ENCODE assay signal across 19 cellular contexts in the genomic region with DNA sequence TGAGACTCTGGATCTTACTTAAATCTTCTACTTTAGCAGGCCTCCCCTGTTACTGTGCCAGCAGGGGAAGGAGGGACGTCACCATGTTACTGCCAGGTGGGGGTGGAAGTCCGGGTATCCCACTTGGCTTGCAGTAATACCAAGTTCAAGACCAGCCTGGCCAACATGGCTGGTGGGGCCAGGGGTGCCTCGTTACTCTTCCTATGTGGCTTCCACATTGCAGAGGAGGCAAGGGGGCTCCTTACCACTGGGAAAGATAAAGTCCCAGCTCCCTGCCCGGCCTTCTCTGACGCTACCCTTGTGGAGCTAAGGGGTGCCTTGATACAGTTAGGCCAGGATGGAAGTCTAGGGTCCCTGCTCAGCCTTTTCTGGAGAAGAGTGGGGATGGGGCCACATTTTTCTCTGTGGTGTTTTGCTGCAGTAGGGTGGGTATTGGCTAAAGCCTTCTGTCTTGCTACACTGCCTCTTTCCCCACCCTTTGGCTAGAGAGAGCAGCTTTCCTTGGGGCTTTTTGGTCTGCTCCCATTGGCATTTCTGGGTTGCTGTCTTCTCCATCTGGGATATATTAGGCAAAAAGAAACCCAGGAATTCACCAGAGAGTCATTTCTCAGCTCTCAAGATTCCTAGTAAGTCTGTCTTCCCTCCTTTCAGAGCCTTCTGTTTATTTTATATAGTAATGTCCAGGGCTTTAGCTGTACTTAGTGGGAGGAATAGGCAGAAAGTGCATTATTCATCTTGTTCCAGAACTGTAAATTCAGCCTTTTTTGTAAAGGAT. TPM values are rescaled to one million over a fixed set of nuclear protein-coding genes. Genes with fewer than 3 reads are reported as not detected.
A peak's percentile ranks its signal among the peaks of the same experiment; 100 is the strongest.
DNase-seq lines count a peak whose midpoint lies in the region; ATAC-seq and TF ChIP-seq lines count a peak whose summit lies in the region.
"Had no signal": no experiment of that assay in that cellular context is flagged by ENCODE, and none has a peak within 500 bp of the region (broad histone marks: within the 10 kb centered on the region; RNA-seq: fewer than 3 reads in every experiment).

No MANE protein-coding gene starts in this region.

- peaks cover 15% of the 10 kb centered on the region for H3K9me3 Mint-ChIP-seq in nephron
- H3K9me3 Mint-ChIP-seq in naive thymus-derived CD8-positive, alpha-beta T cell: peaks cover 0 to 6% (median 2%) of the 10 kb centered on the region in 9 donors

- H3K27me3 Mint-ChIP-seq in nephron (ENCODE audit: low read depth): no peaks in the 10 kb centered on the region
- no peaks in the 10 kb centered on the region for H3K27me3 Mint-ChIP-seq in naive thymus-derived CD8-positive, alpha-beta T cell
- H3K27me3 Mint-ChIP-seq: CD4-positive, CD25-positive, alpha-beta regulatory T cell had no signal

- POLR2A ChIA-PET in naive thymus-derived CD8-positive, alpha-beta T cell (lab: Charles Lee): no interaction called here

- no peaks in the 10 kb centered on the region for H3K4me1 Mint-ChIP-seq in nephron
- peaks cover 0 to 3% (median 0%) of the 10 kb centered on the region in 4 donors for H3K4me1 Mint-ChIP-seq in naive thymus-derived CD8-positive, alpha-beta T cell

- H3K27ac Mint-ChIP-seq in nephron: peak overlapping the region in 2 of 3 experiments; percentile 70 to 83
- no peak overlapping the region for H3K27ac Mint-ChIP-seq in naive thymus-derived CD8-positive, alpha-beta T cell

- peaks cover 75% of the 10 kb centered on the region for H3K36me3 Mint-ChIP-seq in nephron (ENCODE audit: low read depth)
- H3K36me3 Mint-ChIP-seq in naive thymus-derived CD8-positive, alpha-beta T cell: peaks cover 15 to 68% (median 57%) of the 10 kb centered on the region in 3 donors

- no peak for TF ChIP-seq CTCF in nephron (IDR thresholded peaks at IDR 0.05; ENCODE audit: unreplicated experiment in 3 of 3)

- ATAC-seq in naive thymus-derived CD8-positive, alpha-beta T cell: no peak
- ATAC-seq in HG02973 (IDR thresholded peaks at IDR 0.05; ENCODE audit: unreplicated experiment): no peak

- DNase-seq in GM04503 (ENCODE audit: low read depth) (peak; percentile 49), dedifferentiated amniotic fluid mesenchymal stem cell (ENCODE audit: extremely low spot score) (peak; percentile 87), ecto neural progenitor cell (ENCODE audit: low spot score) (no peak)
- no peak for DNase-seq in naive thymus-derived CD8-positive, alpha-beta T cell
- no peak for DNase-seq in activated T-cell treated with anti-CD3 and anti-CD28 coated beads, Interleukin-2, amount 50 U/mL, for 1 hour
- DNase-seq: AML-193; CD4-positive, CD25-positive, alpha-beta regulatory T cell; DMS53; GOT3; KG1; NCI-H1092; NCI-H2107; NCI-H345; NCI-H69; NK-92 treated with Interleukin-12 subunit alpha and Interleukin-12 subunit beta, amount 100 ng/mL, for 24 hours had no signal

- no peak overlapping the region for H3K4me3 Mint-ChIP-seq in nephron
- H3K4me3 Mint-ChIP-seq in naive thymus-derived CD8-positive, alpha-beta T cell: no peak overlapping the region
- H3K4me3 Mint-ChIP-seq: CD4-positive, CD25-positive, alpha-beta regulatory T cell had no signal

RNA-seq across cellular contexts. Expression of gene ELMOD3, which starts 21.9 kb away (rescaled TPM):
- total RNA-seq in naive thymus-derived CD8-positive, alpha-beta T cell: 10 to 100 TPM; 27.7 to 29.3 TPM
- polyA plus RNA-seq in naive thymus-derived CD8-positive, alpha-beta T cell: 10 to 100 TPM in 2 of 3 donors, 1 to 10 TPM in 1; 6.3 to 14.5 (median 11.8) TPM

RNA-seq across cellular contexts. Expression of gene RETSAT, which starts 22.1 kb away (rescaled TPM):
- 10 to 100 TPM; 21.3 to 25.6 TPM for total RNA-seq in naive thymus-derived CD8-positive, alpha-beta T cell
- polyA plus RNA-seq in naive thymus-derived CD8-positive, alpha-beta T cell: 10 to 100 TPM in 1 of 3 donors, 1 to 10 TPM in 2; 6.6 to 15.1 (median 9.9) TPM

RNA-seq across cellular contexts. Expression of gene CAPG, which starts 33.7 kb away (rescaled TPM):
- 1 to 10 TPM; 5.7 to 8.0 TPM for total RNA-seq in naive thymus-derived CD8-positive, alpha-beta T cell
- polyA plus RNA-seq in naive thymus-derived CD8-positive, alpha-beta T cell: 10 to 100 TPM; 15.7 to 18.6 (median 16.8) TPM

RNA-seq across cellular contexts. Expression of gene SH2D6, which starts 42.0 kb away (rescaled TPM):
- 1 to 10 TPM; 1.3 to 2.2 TPM for total RNA-seq in naive thymus-derived CD8-positive, alpha-beta T cell
- not detected for polyA plus RNA-seq in naive thymus-derived CD8-positive, alpha-beta T cell
- total RNA-seq: G401, M059J had no signal
- polyA plus RNA-seq: CD4-positive, CD25-positive, alpha-beta regulatory T cell had no signal

RNA-seq across cellular contexts. Expression of gene TGOLN2, which starts 48.7 kb away (rescaled TPM):
- 100 to 1,000 TPM; 215 to 227 TPM for total RNA-seq in naive thymus-derived CD8-positive, alpha-beta T cell
- polyA plus RNA-seq in naive thymus-derived CD8-positive, alpha-beta T cell: 10 to 100 TPM; 55.6 to 80.0 (median 65.1) TPM

Comparison
In these comparisons a context has a peak if more than half of its experiments do, and no peak if none do; other contexts are left out.
1. DNase-seq: peak in GM04503 (single experiment) and dedifferentiated amniotic fluid mesenchymal stem cell (single experiment); none in naive thymus-derived CD8-positive, alpha-beta T cell (0 of 10), activated T-cell treated with anti-CD3 and anti-CD28 coated beads, Interleukin-2, amount 50 U/mL, for 1 hour (single experiment) and ecto neural progenitor cell (single experiment).
2. H3K27ac Mint-ChIP-seq: peak in nephron (2 of 3); none in naive thymus-derived CD8-positive, alpha-beta T cell (0 of 10).